ENCODE assay signal across 1 cellular context in genomic region chr4:183098080-183098722, GRCh38.
TF ChIP-seq lines count a peak whose summit lies in the region.

No MANE protein-coding gene starts in this region.

TF ChIP-seq in WTC11, 78 proteins besides CTCF, POLR2A, EP300 and RAD21 (continued from another document):
- TF ChIP-seq ATF6 (CRISPR knock-in tag; IDR thresholded peaks at IDR 0.05) = no peak
- TF ChIP-seq ZNF512 (CRISPR knock-in tag; IDR thresholded peaks at IDR 0.05; ENCODE audit: borderline replicate concordance) = no peak
- TF ChIP-seq TCF7 (CRISPR knock-in tag; IDR thresholded peaks at IDR 0.05; ENCODE audit: low read depth) = 0 out of 2 replicates have a peak, but pooled peaks have one; percentile 1
- peak; percentile 61; the same call in 1 of the 2 replicates for TF ChIP-seq PRDM15 (CRISPR knock-in tag; IDR thresholded peaks at IDR 0.05)
- TF ChIP-seq NFATC4 (CRISPR knock-in tag; IDR thresholded peaks at IDR 0.05) = no peak
- no peak for TF ChIP-seq ZNF425 (CRISPR knock-in tag; conservative IDR thresholded peaks at IDR 0.05)
- no peak for TF ChIP-seq ZBTB43 (CRISPR knock-in tag; IDR thresholded peaks at IDR 0.05)
- no peak for TF ChIP-seq IRF2 (CRISPR knock-in tag; IDR thresholded peaks at IDR 0.05; ENCODE audit: borderline replicate concordance, low read depth)
- no peak for TF ChIP-seq NR3C1 (CRISPR knock-in tag; conservative IDR thresholded peaks at IDR 0.05; ENCODE audit: low read depth)
- no peak for TF ChIP-seq STAT6 (CRISPR knock-in tag; conservative IDR thresholded peaks at IDR 0.05; ENCODE audit: low read depth)
- no peak for TF ChIP-seq PRRX2 (CRISPR knock-in tag; IDR thresholded peaks at IDR 0.05)
- TF ChIP-seq FOXK1 (CRISPR knock-in tag; IDR thresholded peaks at IDR 0.05) = no peak
- TF ChIP-seq CBFB (CRISPR knock-in tag; IDR thresholded peaks at IDR 0.05; ENCODE audit: low read depth) = no peak
- no peak for TF ChIP-seq FOXJ3 (CRISPR knock-in tag; IDR thresholded peaks at IDR 0.05; ENCODE audit: borderline replicate concordance)
- TF ChIP-seq ESRRA (CRISPR knock-in tag; IDR thresholded peaks at IDR 0.05; ENCODE audit: borderline replicate concordance) = no peak
- TF ChIP-seq TP53 (CRISPR knock-in tag; IDR thresholded peaks at IDR 0.05) = no peak; the same call in 1 of the 2 replicates
